In the genomic region with DNA sequence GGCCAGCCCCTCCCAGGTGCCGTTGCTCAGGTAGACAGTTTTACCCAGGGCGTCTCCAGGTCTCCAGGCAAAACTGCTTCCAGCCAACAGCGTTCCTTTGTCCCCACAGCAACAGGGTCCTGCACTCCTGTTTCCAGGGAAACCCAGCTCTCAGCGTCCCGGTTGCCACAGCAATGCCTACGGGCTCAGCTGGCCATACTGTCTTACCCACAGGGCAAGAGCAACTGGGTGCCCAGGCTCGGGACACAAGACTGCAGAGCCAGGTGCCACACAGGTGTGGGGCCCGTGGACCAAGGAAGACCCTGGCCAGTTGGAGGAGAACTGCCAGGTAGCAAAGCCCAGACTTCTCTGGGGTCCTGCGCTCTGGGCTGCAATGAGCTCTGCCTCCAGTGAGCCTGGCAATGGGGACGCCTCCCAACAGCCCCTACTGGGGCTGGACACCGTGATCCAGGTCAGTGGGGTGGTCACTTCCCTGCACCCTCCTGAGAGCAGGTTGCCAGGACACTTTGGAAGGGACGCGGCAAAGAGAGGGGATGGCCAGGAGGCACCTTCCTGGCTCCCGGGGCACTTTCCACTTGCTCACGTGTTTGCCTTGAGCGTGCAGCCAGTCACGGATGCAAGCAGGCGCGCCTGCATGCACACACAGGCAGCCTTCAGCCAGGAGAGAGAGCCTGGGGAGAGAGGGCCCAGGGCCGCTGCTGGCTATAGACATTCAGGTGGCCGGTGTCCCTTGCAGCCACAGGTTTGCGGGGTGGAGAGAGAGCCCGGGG, we compare ENCODE assay signal across 1 cellular context.
TF ChIP-seq lines count a peak whose summit lies in the region.

A gene (plus strand): TSS at position 196 of the 770 bp plus-strand sequence. CDS start 178 bp downstream, at position 374.

TF ChIP-seq in HepG2, 621 proteins besides CTCF, POLR2A, EP300 and RAD21 (continued from another document and continues in another):
- TF ChIP-seq, protein P1, sequence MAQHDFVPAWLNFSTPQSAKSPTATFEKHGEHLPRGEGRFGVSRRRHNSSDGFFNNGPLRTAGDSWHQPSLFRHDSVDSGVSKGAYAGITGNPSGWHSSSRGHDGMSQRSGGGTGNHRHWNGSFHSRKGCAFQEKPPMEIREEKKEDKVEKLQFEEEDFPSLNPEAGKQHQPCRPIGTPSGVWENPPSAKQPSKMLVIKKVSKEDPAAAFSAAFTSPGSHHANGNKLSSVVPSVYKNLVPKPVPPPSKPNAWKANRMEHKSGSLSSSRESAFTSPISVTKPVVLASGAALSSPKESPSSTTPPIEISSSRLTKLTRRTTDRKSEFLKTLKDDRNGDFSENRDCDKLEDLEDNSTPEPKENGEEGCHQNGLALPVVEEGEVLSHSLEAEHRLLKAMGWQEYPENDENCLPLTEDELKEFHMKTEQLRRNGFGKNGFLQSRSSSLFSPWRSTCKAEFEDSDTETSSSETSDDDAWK (CRISPR knock-in tag; IDR thresholded peaks at IDR 0.05) = no peak
- peak; percentile 14 for TF ChIP-seq HNRNPLL (IDR thresholded peaks at IDR 0.05; ENCODE audit: low read depth, low read length, poor library complexity, severe bottlenecking)
- TF ChIP-seq PCBP2 (optimal IDR thresholded peaks at IDR 0.05; ENCODE audit: low read depth, low read length, poor library complexity, severe bottlenecking) = no peak
- no peak for TF ChIP-seq ZNF713 (CRISPR knock-in tag; IDR thresholded peaks at IDR 0.05)
- TF ChIP-seq ZNF530 (CRISPR knock-in tag; IDR thresholded peaks at IDR 0.05; ENCODE audit: low read depth) = no peak
- TF ChIP-seq, protein P2, sequence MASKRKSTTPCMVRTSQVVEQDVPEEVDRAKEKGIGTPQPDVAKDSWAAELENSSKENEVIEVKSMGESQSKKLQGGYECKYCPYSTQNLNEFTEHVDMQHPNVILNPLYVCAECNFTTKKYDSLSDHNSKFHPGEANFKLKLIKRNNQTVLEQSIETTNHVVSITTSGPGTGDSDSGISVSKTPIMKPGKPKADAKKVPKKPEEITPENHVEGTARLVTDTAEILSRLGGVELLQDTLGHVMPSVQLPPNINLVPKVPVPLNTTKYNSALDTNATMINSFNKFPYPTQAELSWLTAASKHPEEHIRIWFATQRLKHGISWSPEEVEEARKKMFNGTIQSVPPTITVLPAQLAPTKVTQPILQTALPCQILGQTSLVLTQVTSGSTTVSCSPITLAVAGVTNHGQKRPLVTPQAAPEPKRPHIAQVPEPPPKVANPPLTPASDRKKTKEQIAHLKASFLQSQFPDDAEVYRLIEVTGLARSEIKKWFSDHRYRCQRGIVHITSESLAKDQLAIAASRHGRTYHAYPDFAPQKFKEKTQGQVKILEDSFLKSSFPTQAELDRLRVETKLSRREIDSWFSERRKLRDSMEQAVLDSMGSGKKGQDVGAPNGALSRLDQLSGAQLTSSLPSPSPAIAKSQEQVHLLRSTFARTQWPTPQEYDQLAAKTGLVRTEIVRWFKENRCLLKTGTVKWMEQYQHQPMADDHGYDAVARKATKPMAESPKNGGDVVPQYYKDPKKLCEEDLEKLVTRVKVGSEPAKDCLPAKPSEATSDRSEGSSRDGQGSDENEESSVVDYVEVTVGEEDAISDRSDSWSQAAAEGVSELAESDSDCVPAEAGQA (IDR thresholded peaks at IDR 0.05; ENCODE audit: low read depth) = no peak
- TF ChIP-seq, protein P2 (CRISPR knock-in tag; IDR thresholded peaks at IDR 0.05; ENCODE audit: borderline replicate concordance) = no peak
- no peak for TF ChIP-seq NFE2L2 (IDR thresholded peaks at IDR 0.05; ENCODE audit: low read length)
- TF ChIP-seq, protein P3, sequence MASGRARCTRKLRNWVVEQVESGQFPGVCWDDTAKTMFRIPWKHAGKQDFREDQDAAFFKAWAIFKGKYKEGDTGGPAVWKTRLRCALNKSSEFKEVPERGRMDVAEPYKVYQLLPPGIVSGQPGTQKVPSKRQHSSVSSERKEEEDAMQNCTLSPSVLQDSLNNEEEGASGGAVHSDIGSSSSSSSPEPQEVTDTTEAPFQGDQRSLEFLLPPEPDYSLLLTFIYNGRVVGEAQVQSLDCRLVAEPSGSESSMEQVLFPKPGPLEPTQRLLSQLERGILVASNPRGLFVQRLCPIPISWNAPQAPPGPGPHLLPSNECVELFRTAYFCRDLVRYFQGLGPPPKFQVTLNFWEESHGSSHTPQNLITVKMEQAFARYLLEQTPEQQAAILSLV (CRISPR knock-in tag; IDR thresholded peaks at IDR 0.05; ENCODE audit: borderline replicate concordance) = 0 out of 2 replicates have a peak, but pooled peaks have one; percentile 15
- TF ChIP-seq, protein P4, sequence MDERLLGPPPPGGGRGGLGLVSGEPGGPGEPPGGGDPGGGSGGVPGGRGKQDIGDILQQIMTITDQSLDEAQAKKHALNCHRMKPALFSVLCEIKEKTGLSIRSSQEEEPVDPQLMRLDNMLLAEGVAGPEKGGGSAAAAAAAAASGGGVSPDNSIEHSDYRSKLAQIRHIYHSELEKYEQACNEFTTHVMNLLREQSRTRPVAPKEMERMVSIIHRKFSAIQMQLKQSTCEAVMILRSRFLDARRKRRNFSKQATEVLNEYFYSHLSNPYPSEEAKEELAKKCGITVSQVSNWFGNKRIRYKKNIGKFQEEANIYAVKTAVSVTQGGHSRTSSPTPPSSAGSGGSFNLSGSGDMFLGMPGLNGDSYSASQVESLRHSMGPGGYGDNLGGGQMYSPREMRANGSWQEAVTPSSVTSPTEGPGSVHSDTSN (CRISPR knock-in tag; IDR thresholded peaks at IDR 0.05) = no peak
- TF ChIP-seq ZNF546 (CRISPR knock-in tag; conservative IDR thresholded peaks at IDR 0.05) = no peak
- 0 out of 2 replicates have a peak, but pooled peaks have one; percentile 5 for TF ChIP-seq ZNF598 (CRISPR knock-in tag; IDR thresholded peaks at IDR 0.05; ENCODE audit: borderline replicate concordance)
- no peak for TF ChIP-seq CC2D1A (CRISPR knock-in tag; IDR thresholded peaks at IDR 0.05)
- peak; percentile 43; the same call in 1 of the 2 replicates for TF ChIP-seq SPEN (CRISPR knock-in tag; IDR thresholded peaks at IDR 0.05; ENCODE audit: low read depth)
- TF ChIP-seq ZNF841 (CRISPR knock-in tag; IDR thresholded peaks at IDR 0.05; ENCODE audit: borderline replicate concordance) = no peak
- no peak for TF ChIP-seq SRSF1 (optimal IDR thresholded peaks at IDR 0.05; ENCODE audit: low read depth, low read length)
- no peak for TF ChIP-seq HOXA5 (CRISPR knock-in tag; IDR thresholded peaks at IDR 0.05)
- no peak for TF ChIP-seq KAT8 (CRISPR knock-in tag; IDR thresholded peaks at IDR 0.05)
- TF ChIP-seq SP4 (CRISPR knock-in tag; IDR thresholded peaks at IDR 0.05) = peak; percentile 57; the same call in 1 of the 2 replicates
- TF ChIP-seq, protein P5, sequence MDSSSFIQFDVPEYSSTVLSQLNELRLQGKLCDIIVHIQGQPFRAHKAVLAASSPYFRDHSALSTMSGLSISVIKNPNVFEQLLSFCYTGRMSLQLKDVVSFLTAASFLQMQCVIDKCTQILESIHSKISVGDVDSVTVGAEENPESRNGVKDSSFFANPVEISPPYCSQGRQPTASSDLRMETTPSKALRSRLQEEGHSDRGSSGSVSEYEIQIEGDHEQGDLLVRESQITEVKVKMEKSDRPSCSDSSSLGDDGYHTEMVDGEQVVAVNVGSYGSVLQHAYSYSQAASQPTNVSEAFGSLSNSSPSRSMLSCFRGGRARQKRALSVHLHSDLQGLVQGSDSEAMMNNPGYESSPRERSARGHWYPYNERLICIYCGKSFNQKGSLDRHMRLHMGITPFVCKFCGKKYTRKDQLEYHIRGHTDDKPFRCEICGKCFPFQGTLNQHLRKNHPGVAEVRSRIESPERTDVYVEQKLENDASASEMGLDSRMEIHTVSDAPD (CRISPR knock-in tag; IDR thresholded peaks at IDR 0.05) = 0 out of 2 replicates have a peak, but pooled peaks have one; percentile 22
- no peak for TF ChIP-seq CENPX (CRISPR knock-in tag; IDR thresholded peaks at IDR 0.05)
- TF ChIP-seq HMGA1 (CRISPR knock-in tag; conservative IDR thresholded peaks at IDR 0.05) = no peak
- TF ChIP-seq, protein P6, sequence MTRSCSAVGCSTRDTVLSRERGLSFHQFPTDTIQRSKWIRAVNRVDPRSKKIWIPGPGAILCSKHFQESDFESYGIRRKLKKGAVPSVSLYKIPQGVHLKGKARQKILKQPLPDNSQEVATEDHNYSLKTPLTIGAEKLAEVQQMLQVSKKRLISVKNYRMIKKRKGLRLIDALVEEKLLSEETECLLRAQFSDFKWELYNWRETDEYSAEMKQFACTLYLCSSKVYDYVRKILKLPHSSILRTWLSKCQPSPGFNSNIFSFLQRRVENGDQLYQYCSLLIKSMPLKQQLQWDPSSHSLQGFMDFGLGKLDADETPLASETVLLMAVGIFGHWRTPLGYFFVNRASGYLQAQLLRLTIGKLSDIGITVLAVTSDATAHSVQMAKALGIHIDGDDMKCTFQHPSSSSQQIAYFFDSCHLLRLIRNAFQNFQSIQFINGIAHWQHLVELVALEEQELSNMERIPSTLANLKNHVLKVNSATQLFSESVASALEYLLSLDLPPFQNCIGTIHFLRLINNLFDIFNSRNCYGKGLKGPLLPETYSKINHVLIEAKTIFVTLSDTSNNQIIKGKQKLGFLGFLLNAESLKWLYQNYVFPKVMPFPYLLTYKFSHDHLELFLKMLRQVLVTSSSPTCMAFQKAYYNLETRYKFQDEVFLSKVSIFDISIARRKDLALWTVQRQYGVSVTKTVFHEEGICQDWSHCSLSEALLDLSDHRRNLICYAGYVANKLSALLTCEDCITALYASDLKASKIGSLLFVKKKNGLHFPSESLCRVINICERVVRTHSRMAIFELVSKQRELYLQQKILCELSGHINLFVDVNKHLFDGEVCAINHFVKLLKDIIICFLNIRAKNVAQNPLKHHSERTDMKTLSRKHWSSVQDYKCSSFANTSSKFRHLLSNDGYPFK (CRISPR knock-in tag; IDR thresholded peaks at IDR 0.05; ENCODE audit: borderline replicate concordance) = 0 out of 2 replicates have a peak, but pooled peaks have one; percentile 21
- peak; percentile 67; the same call in 1 of the 3 replicates for TF ChIP-seq MXI1 (IDR thresholded peaks at IDR 0.05; ENCODE audit: borderline replicate concordance, low read depth, low read length)
- TF ChIP-seq, protein P7, sequence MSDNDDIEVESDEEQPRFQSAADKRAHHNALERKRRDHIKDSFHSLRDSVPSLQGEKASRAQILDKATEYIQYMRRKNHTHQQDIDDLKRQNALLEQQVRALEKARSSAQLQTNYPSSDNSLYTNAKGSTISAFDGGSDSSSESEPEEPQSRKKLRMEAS (IDR thresholded peaks at IDR 0.05) = 0 out of 2 replicates have a peak, but pooled peaks have one; percentile 21
- TF ChIP-seq, protein P8, sequence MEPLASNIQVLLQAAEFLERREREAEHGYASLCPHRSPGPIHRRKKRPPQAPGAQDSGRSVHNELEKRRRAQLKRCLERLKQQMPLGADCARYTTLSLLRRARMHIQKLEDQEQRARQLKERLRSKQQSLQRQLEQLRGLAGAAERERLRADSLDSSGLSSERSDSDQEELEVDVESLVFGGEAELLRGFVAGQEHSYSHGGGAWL (CRISPR knock-in tag; IDR thresholded peaks at IDR 0.05) = no peak
- no peak for TF ChIP-seq KLF13 (CRISPR knock-in tag; IDR thresholded peaks at IDR 0.05)
- no peak for TF ChIP-seq ZNF143 (CRISPR knock-in tag; IDR thresholded peaks at IDR 0.05)
- TF ChIP-seq ESRRA (CRISPR knock-in tag; IDR thresholded peaks at IDR 0.05; ENCODE audit: low read depth) = no peak
- TF ChIP-seq ZNF274 (CRISPR knock-in tag; IDR thresholded peaks at IDR 0.05) = 0 out of 2 replicates have a peak, but pooled peaks have one; percentile 13
- TF ChIP-seq, protein P9, sequence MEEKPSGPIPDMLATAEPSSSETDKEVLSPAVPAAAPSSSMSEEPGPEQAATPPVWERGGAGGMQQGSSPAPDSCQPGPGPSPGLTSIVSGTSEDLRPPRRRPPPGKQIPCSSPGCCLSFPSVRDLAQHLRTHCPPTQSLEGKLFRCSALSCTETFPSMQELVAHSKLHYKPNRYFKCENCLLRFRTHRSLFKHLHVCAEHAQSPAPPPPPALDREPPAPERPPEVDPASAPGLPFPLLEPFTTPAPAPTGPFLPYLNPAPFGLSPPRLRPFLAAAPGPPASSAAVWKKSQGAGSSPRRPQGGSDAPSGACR (CRISPR knock-in tag; IDR thresholded peaks at IDR 0.05) = no peak
- peak; percentile 72; the same call in 1 of the 2 replicates for TF ChIP-seq HNRNPL (IDR thresholded peaks at IDR 0.05; ENCODE audit: low read depth, low read length)
- TF ChIP-seq ZSCAN29 (CRISPR knock-in tag; conservative IDR thresholded peaks at IDR 0.05) = no peak
- TF ChIP-seq RFXAP (CRISPR knock-in tag; IDR thresholded peaks at IDR 0.05; ENCODE audit: borderline replicate concordance) = no peak
- no peak for TF ChIP-seq ETV6 (CRISPR knock-in tag; conservative IDR thresholded peaks at IDR 0.05)
- TF ChIP-seq, protein P10, sequence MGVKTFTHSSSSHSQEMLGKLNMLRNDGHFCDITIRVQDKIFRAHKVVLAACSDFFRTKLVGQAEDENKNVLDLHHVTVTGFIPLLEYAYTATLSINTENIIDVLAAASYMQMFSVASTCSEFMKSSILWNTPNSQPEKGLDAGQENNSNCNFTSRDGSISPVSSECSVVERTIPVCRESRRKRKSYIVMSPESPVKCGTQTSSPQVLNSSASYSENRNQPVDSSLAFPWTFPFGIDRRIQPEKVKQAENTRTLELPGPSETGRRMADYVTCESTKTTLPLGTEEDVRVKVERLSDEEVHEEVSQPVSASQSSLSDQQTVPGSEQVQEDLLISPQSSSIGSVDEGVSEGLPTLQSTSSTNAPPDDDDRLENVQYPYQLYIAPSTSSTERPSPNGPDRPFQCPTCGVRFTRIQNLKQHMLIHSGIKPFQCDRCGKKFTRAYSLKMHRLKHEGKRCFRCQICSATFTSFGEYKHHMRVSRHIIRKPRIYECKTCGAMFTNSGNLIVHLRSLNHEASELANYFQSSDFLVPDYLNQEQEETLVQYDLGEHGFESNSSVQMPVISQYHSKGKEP (CRISPR knock-in tag; IDR thresholded peaks at IDR 0.05) = no peak
- TF ChIP-seq ZNF337 (CRISPR knock-in tag; IDR thresholded peaks at IDR 0.05; ENCODE audit: borderline replicate concordance, low read depth) = no peak
- TF ChIP-seq ZFP36 (IDR thresholded peaks at IDR 0.05; ENCODE audit: borderline replicate concordance, low read depth, low read length, partially characterized antibody) = no peak
- no peak for TF ChIP-seq ELF4 (CRISPR knock-in tag; IDR thresholded peaks at IDR 0.05; ENCODE audit: borderline replicate concordance)
- no peak for TF ChIP-seq SP5 (CRISPR knock-in tag; IDR thresholded peaks at IDR 0.05; ENCODE audit: borderline replicate concordance, low read depth)
- TF ChIP-seq RFX1 (IDR thresholded peaks at IDR 0.05) = peak; percentile 85
- TF ChIP-seq ZNF350 (CRISPR knock-in tag; IDR thresholded peaks at IDR 0.05; ENCODE audit: borderline replicate concordance, low read depth) = 0 out of 2 replicates have a peak, but pooled peaks have one; percentile 22
